In the genomic region with DNA sequence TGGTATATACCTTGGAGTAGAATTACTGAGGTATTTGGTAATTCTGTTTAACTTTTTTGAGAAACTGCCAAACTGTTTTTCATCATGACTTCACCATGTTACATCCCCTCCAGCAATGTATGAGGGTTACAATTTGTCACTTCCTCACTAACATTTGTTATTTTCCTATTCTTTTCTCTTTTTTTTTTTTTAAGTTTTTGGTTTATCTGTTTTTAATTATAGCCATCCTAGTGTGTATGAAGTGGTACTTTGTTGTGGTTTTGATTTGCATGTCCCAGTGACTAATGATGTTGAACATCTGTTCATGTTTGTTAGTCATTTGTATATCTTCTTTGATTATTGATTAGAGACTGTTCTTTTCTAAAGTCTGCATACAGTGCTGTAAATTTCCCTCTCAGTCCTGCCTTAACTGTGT, we compare ENCODE assay signal across 11 cellular contexts.
A peak's percentile ranks its signal among the peaks of the same experiment; 100 is the strongest.
DNase-seq lines count a peak whose midpoint lies in the region; ATAC-seq and TF ChIP-seq lines count a peak whose summit lies in the region.
"Had no signal": no experiment of that assay in that cellular context is flagged by ENCODE, and none has a peak within 500 bp of the region (broad histone marks: within the 10 kb centered on the region; RNA-seq: fewer than 3 reads in every experiment).

No MANE protein-coding gene starts in this region.

- no peak overlapping the region for H3K4me3 ChIP-seq in left lung
- H3K4me3 ChIP-seq: lung, SJCRH30 had no signal

- H3K4me1 ChIP-seq in left lung = no peaks in the 10 kb centered on the region

- H3K27ac ChIP-seq in RWPE1 (no peak overlapping the region), left lung (no peak overlapping the region)
- H3K27ac ChIP-seq: SJCRH30 had no signal

- no peaks in the 10 kb centered on the region for H3K27me3 ChIP-seq in left lung
- H3K27me3 ChIP-seq: SJCRH30 had no signal

- H3K9me3 Mint-ChIP-seq in activated CD8-positive, alpha-beta T cell treated with anti-CD3 and anti-CD28 coated beads for 36 hours = peaks cover 7% of the 10 kb centered on the region
- peaks cover 16% of the 10 kb centered on the region for H3K9me3 Mint-ChIP-seq in activated CD8-positive, alpha-beta T cell treated with anti-CD3 and anti-CD28 coated beads, Interleukin-2, amount 10 ng/mL, durations not matched to agents 7 days and 5 days (ENCODE audit: insufficient read depth)
- H3K9me3 Mint-ChIP-seq in stimulated activated naive B cell treated with anti-CD40 and anti-IgM and Interleukin-4, amounts not matched to agents 10 μg/mL and 1 μg/mL and 100 μg/mL, for 72 hours = peaks cover 8 to 10% of the 10 kb centered on the region in 2 donors

- H3K36me3 ChIP-seq in left lung = no peaks in the 10 kb centered on the region
- H3K36me3 ChIP-seq: SJCRH30 had no signal

- no peaks in the 10 kb centered on the region for H3K9me3 ChIP-seq in left lung
- H3K9me3 ChIP-seq: SJCRH30 had no signal

- no peaks in the 10 kb centered on the region for H3K27me3 Mint-ChIP-seq in activated CD8-positive, alpha-beta T cell treated with anti-CD3 and anti-CD28 coated beads for 36 hours
- no peaks in the 10 kb centered on the region for H3K27me3 Mint-ChIP-seq in activated CD8-positive, alpha-beta T cell treated with anti-CD3 and anti-CD28 coated beads, Interleukin-2, amount 10 ng/mL, durations not matched to agents 7 days and 5 days (ENCODE audit: low read depth)
- no peaks in the 10 kb centered on the region for H3K27me3 Mint-ChIP-seq in stimulated activated naive B cell treated with anti-CD40 and anti-IgM and Interleukin-4, amounts not matched to agents 10 μg/mL and 1 μg/mL and 100 μg/mL, for 72 hours

- ATAC-seq in activated CD8-positive, alpha-beta T cell treated with anti-CD3 and anti-CD28 coated beads for 36 hours = peak; percentile 53
- no peak for ATAC-seq in activated CD8-positive, alpha-beta T cell treated with anti-CD3 and anti-CD28 coated beads, Interleukin-2, amount 10 ng/mL, durations not matched to agents 7 days and 5 days
- ATAC-seq in HG02884 (IDR thresholded peaks at IDR 0.05; ENCODE audit: unreplicated experiment) (peak; percentile 40), left lung (no peak)
- peak; percentile 52 to 64 for ATAC-seq in stimulated activated naive B cell treated with anti-CD40 and anti-IgM and Interleukin-4, amounts not matched to agents 10 μg/mL and 1 μg/mL and 100 μg/mL, for 72 hours (replicated peaks)

- DNase-seq in activated CD8-positive, alpha-beta T cell treated with anti-CD3 and anti-CD28 coated beads for 36 hours = no peak
- no peak for DNase-seq in activated CD8-positive, alpha-beta T cell treated with anti-CD3 and anti-CD28 coated beads, Interleukin-2, amount 10 ng/mL, durations not matched to agents 7 days and 5 days
- DNase-seq in RWPE1 (ENCODE audit: low spot score) (peak; percentile 1), left lung (no peak), amygdala (lab: John Stamatoyannopoulos, UW) (no peak)
- no peak for DNase-seq in stimulated activated naive B cell treated with anti-CD40 and anti-IgM and Interleukin-4, amounts not matched to agents 10 μg/mL and 1 μg/mL and 100 μg/mL, for 72 hours
- no peak for DNase-seq in stimulated activated naive CD4-positive, alpha-beta T cell treated with Interleukin-2 at 50 U/mL for 16 hours (lab: John Stamatoyannopoulos, UW)
- DNase-seq: anterior cingulate cortex, SJCRH30 had no signal

- H3K4me1 Mint-ChIP-seq in activated CD8-positive, alpha-beta T cell treated with anti-CD3 and anti-CD28 coated beads for 36 hours (ENCODE audit: low read depth) = peaks cover 33% of the 10 kb centered on the region
- H3K4me1 Mint-ChIP-seq in activated CD8-positive, alpha-beta T cell treated with anti-CD3 and anti-CD28 coated beads, Interleukin-2, amount 10 ng/mL, durations not matched to agents 7 days and 5 days (ENCODE audit: low read depth) = peaks cover 6% of the 10 kb centered on the region
- peaks cover 41 to 72% of the 10 kb centered on the region in 2 donors for H3K4me1 Mint-ChIP-seq in stimulated activated naive B cell treated with anti-CD40 and anti-IgM and Interleukin-4, amounts not matched to agents 10 μg/mL and 1 μg/mL and 100 μg/mL, for 72 hours

- POLR2A ChIA-PET in activated CD8-positive, alpha-beta T cell treated with anti-CD3 and anti-CD28 coated beads for 36 hours (lab: Charles Lee) = no interaction called here
- POLR2A ChIA-PET in activated CD8-positive, alpha-beta T cell treated with anti-CD3 and anti-CD28 coated beads, Interleukin-2, amount 10 ng/mL, durations not matched to agents 7 days and 5 days (lab: Charles Lee) = no interaction called here
- POLR2A ChIA-PET in RWPE1 (lab: Yijun Ruan, JAX; ENCODE audit: low non-redundant PET) = no interaction called here

- peaks cover 15% of the 10 kb centered on the region for H3K36me3 Mint-ChIP-seq in activated CD8-positive, alpha-beta T cell treated with anti-CD3 and anti-CD28 coated beads for 36 hours (ENCODE audit: low read depth)
- peaks cover 14% of the 10 kb centered on the region for H3K36me3 Mint-ChIP-seq in activated CD8-positive, alpha-beta T cell treated with anti-CD3 and anti-CD28 coated beads, Interleukin-2, amount 10 ng/mL, durations not matched to agents 7 days and 5 days (ENCODE audit: low read depth)
- H3K36me3 Mint-ChIP-seq in stimulated activated naive B cell treated with anti-CD40 and anti-IgM and Interleukin-4, amounts not matched to agents 10 μg/mL and 1 μg/mL and 100 μg/mL, for 72 hours = peaks cover 12 to 16% of the 10 kb centered on the region in 2 donors

- CTCF ChIA-PET in activated CD8-positive, alpha-beta T cell treated with anti-CD3 and anti-CD28 coated beads for 36 hours (lab: Charles Lee) = no interaction called here
- CTCF ChIA-PET in activated CD8-positive, alpha-beta T cell treated with anti-CD3 and anti-CD28 coated beads, Interleukin-2, amount 10 ng/mL, durations not matched to agents 7 days and 5 days (lab: Charles Lee) = no interaction called here
- CTCF ChIA-PET in RWPE1 (lab: Yijun Ruan, JAX) = no interaction called here

- H3K4me3 Mint-ChIP-seq in activated CD8-positive, alpha-beta T cell treated with anti-CD3 and anti-CD28 coated beads for 36 hours = no peak overlapping the region
- no peak overlapping the region for H3K4me3 Mint-ChIP-seq in activated CD8-positive, alpha-beta T cell treated with anti-CD3 and anti-CD28 coated beads, Interleukin-2, amount 10 ng/mL, durations not matched to agents 7 days and 5 days
- H3K4me3 Mint-ChIP-seq in stimulated activated naive B cell treated with anti-CD40 and anti-IgM and Interleukin-4, amounts not matched to agents 10 μg/mL and 1 μg/mL and 100 μg/mL, for 72 hours = peak overlapping the region; percentile 42 to 73

- intact Hi-C loops in activated CD8-positive, alpha-beta T cell treated with anti-CD3 and anti-CD28 coated beads for 36 hours (cut with micrococcal nuclease) = no loop called here
- intact Hi-C loops in left lung (cut with DNase I) = no loop called here

- H3K27ac Mint-ChIP-seq in activated CD8-positive, alpha-beta T cell treated with anti-CD3 and anti-CD28 coated beads for 36 hours = peak overlapping the region; percentile 38
- H3K27ac Mint-ChIP-seq in activated CD8-positive, alpha-beta T cell treated with anti-CD3 and anti-CD28 coated beads, Interleukin-2, amount 10 ng/mL, durations not matched to agents 7 days and 5 days = no peak overlapping the region
- H3K27ac Mint-ChIP-seq in stimulated activated naive B cell treated with anti-CD40 and anti-IgM and Interleukin-4, amounts not matched to agents 10 μg/mL and 1 μg/mL and 100 μg/mL, for 72 hours = peak overlapping the region; percentile 75

- no peak for TF ChIP-seq CTCF in activated CD8-positive, alpha-beta T cell treated with anti-CD3 and anti-CD28 coated beads for 36 hours (IDR thresholded peaks at IDR 0.05)
- TF ChIP-seq CTCF in RWPE1 (conservative IDR thresholded peaks at IDR 0.05; ENCODE audit: low read depth) = no peak
- no peak for TF ChIP-seq CTCF in left lung (IDR thresholded peaks at IDR 0.05)

Comparison
In these comparisons a context has a peak if more than half of its experiments do, and no peak if none do; other contexts are left out.
1. ATAC-seq: peak in activated CD8-positive, alpha-beta T cell treated with anti-CD3 and anti-CD28 coated beads for 36 hours (single experiment), HG02884 (single experiment) and stimulated activated naive B cell treated with anti-CD40 and anti-IgM and Interleukin-4, amounts not matched to agents 10 μg/mL and 1 μg/mL and 100 μg/mL, for 72 hours (2 of 2); none in activated CD8-positive, alpha-beta T cell treated with anti-CD3 and anti-CD28 coated beads, Interleukin-2, amount 10 ng/mL, durations not matched to agents 7 days and 5 days (single experiment) and left lung (single experiment).
2. H3K4me3 Mint-ChIP-seq: peak in stimulated activated naive B cell treated with anti-CD40 and anti-IgM and Interleukin-4, amounts not matched to agents 10 μg/mL and 1 μg/mL and 100 μg/mL, for 72 hours (2 of 2); none in activated CD8-positive, alpha-beta T cell treated with anti-CD3 and anti-CD28 coated beads for 36 hours (single experiment) and activated CD8-positive, alpha-beta T cell treated with anti-CD3 and anti-CD28 coated beads, Interleukin-2, amount 10 ng/mL, durations not matched to agents 7 days and 5 days (single experiment).